Comparison of ENCODE assay signal across 8 cellular contexts in genomic region chr14:91059576-91060471, GRCh38.
DNase-seq lines count a peak whose midpoint lies in the region; ATAC-seq lines count a peak whose summit lies in the region.

No MANE protein-coding gene starts in this region.

- H3K27me3 Mint-ChIP-seq in effector memory CD8-positive, alpha-beta T cell, result no peaks in the 10 kb centered on the region

- peaks cover 6 to 10% of the 10 kb centered on the region in 2 donors for H3K9me3 Mint-ChIP-seq in effector memory CD8-positive, alpha-beta T cell

- no peak overlapping the region for H3K4me3 Mint-ChIP-seq in effector memory CD8-positive, alpha-beta T cell

- peaks cover 39 to 58% of the 10 kb centered on the region in 2 donors for H3K4me1 Mint-ChIP-seq in effector memory CD8-positive, alpha-beta T cell (ENCODE audit: low read depth in 2 of 2)

- peaks cover 15% of the 10 kb centered on the region for H3K36me3 Mint-ChIP-seq in effector memory CD8-positive, alpha-beta T cell (ENCODE audit: insufficient read depth)

- in situ Hi-C loops in ACHN (cut with HindIII; ENCODE audit: low pct_ligation_motif_present, low pct_unique_long_range_greater_than_20kb, low sequenced_read_pairs), result no loop called here

- H3K27ac Mint-ChIP-seq in effector memory CD8-positive, alpha-beta T cell, result no peak overlapping the region

- ATAC-seq in GM18520 (IDR thresholded peaks at IDR 0.05; ENCODE audit: unreplicated experiment) (peak; percentile 10), HG03108 (IDR thresholded peaks at IDR 0.05; ENCODE audit: unreplicated experiment) (peak; percentile 15)
- peak; percentile 16 for ATAC-seq in effector memory CD8-positive, alpha-beta T cell (replicated peaks)

- DNase-seq in ACHN (peak; percentile 45), NCI-H524 treated with DMSO at 0.1 percent for 48 hours (lab: John Stamatoyannopoulos, UW) (peak; percentile 71), midbrain (lab: John Stamatoyannopoulos, UW) (peak; percentile 81)
- peak; percentile 33 to 35 (median 34) for DNase-seq in activated CD8-positive, alpha-beta memory T cell treated with anti-CD3 and anti-CD28 coated beads for 48 hours (ENCODE audit: low read depth in 2 of 3, low spot score in 2 of 3)
- DNase-seq in effector memory CD8-positive, alpha-beta T cell, result peak; percentile 46 to 49 (median 49)
- DNase-seq in stimulated activated CD8-positive, alpha-beta memory T cell treated with anti-CD3 and anti-CD28 coated beads, Interleukin-4, amount 100 ng/mL, for 48 hours, result peak; percentile 65

Comparison
In these comparisons a context has a peak if more than half of its experiments do, and no peak if none do; other contexts are left out.
1. Peak in every context shown above with its lines: DNase-seq and ATAC-seq.